8 cellular contexts compared by ENCODE assay signal in genomic region chr1:36369061-36369470, GRCh38. TPM values are rescaled to one million over a fixed set of nuclear protein-coding genes. Genes with fewer than 3 reads are reported as not detected.
DNase-seq lines count a peak whose midpoint lies in the region; ATAC-seq and TF ChIP-seq lines count a peak whose summit lies in the region.

No MANE protein-coding gene starts in this region.

- DNase-seq in BE2C (peak; percentile 73), HAP-1 (ENCODE audit: low spot score in 2 of 2) (peak; percentile 49 to 91), NCI-H460 (ENCODE audit: extremely low read depth, low read depth) (peak; percentile 52), cerebellum (ENCODE audit: low spot score) (peak; percentile 84), right lobe of liver (peak in 2 of 3 donors; percentile 65 to 76), mesenteric fat pad (ENCODE audit: low spot score) (no peak)
- peak; percentile 91 for DNase-seq in activated CD4-positive, alpha-beta T cell treated with anti-CD3 and anti-CD28 coated beads for 48 hours
- peak; percentile 58 for DNase-seq in stimulated activated CD8-positive, alpha-beta memory T cell treated with anti-CD3 and anti-CD28 coated beads, Interleukin-12 subunit alpha, Interleukin-12 subunit beta, amount 100 ng/mL, for 24 hours (ENCODE audit: extremely low read depth)

- no peak overlapping the region for H3K27ac ChIP-seq in right lobe of liver

- intact Hi-C loops in right lobe of liver (cut with DNase I), result no loop called here

- no CpG with 5 or more reads among the region's 2 CpGs for WGBS in right lobe of liver (ENCODE audit: insufficient coverage, low coverage, low lambda C conversion rate, missing lambda C conversion rate)

- H3K36me3 ChIP-seq in BE2C (no peaks in the 10 kb centered on the region; the same call in 1 of the 2 replicates), HAP-1 (replicated peaks) (no peaks in the 10 kb centered on the region), right lobe of liver (peaks cover 0 to 11% (median 0%) of the 10 kb centered on the region in 4 donors)

- H3K27me3 ChIP-seq in BE2C (no peaks in the 10 kb centered on the region), HAP-1 (ENCODE audit: low read depth) (no peaks in the 10 kb centered on the region), right lobe of liver (no peaks in the 10 kb centered on the region)

- TF ChIP-seq CTCF in BE2C (IDR thresholded peaks at IDR 0.05; ENCODE audit: low read depth, low read length), result peak; percentile 68
- TF ChIP-seq CTCF in right lobe of liver (IDR thresholded peaks at IDR 0.05), result peak; percentile 89 to 95 (median 94)

- TF ChIP-seq POLR2A in right lobe of liver (IDR thresholded peaks at IDR 0.05), result no peak

- in situ Hi-C loops in HAP-1 (cut with MboI; ENCODE audit: low sequenced_read_pairs), result no loop called here

- peak; percentile 60 to 77 (median 74) for ATAC-seq in right lobe of liver

- H3K4me3 ChIP-seq in BE2C (ENCODE audit: low read depth, low read length) (no peak overlapping the region), HAP-1 (no peak overlapping the region), right lobe of liver (no peak overlapping the region)

- H3K4me1 ChIP-seq in BE2C (peaks cover 21% of the 10 kb centered on the region), HAP-1 (peaks cover 5% of the 10 kb centered on the region; the same call in 1 of the 2 replicates), right lobe of liver (peaks cover 0 to 32% (median 13%) of the 10 kb centered on the region in 4 donors)

- no peaks in the 10 kb centered on the region for H3K9me3 ChIP-seq in BE2C
- H3K9me3 ChIP-seq in HAP-1, result no peaks in the 10 kb centered on the region
- no peaks in the 10 kb centered on the region for H3K9me3 ChIP-seq in right lobe of liver

RNA-seq across cellular contexts. Expression of gene STK40, which starts 16.7 kb away (rescaled TPM):
- 49.4 TPM for polyA plus RNA-seq in BE2C (2012; ENCODE audit: insufficient read depth, insufficient read length, low read depth)
- 12.2 and 12.5 TPM in 2 replicates for total RNA-seq in NCI-H460 (2014; rRNA removed; shearing (Covaris generic))
- polyA plus RNA-seq in NCI-H460 (2014; cell fraction: nucleus; rRNA removed), result 18.1 and 19.0 TPM in 2 replicates
- total RNA-seq in cerebellum (12.2 TPM), right lobe of liver (10 to 100 TPM; 22.7 to 45.5 (median 29.0) TPM), mesenteric fat pad (84.0 TPM)

RNA-seq across cellular contexts. Expression of gene LSM10, which starts 28.6 kb away (rescaled TPM):
- 119 TPM for polyA plus RNA-seq in BE2C (2012; ENCODE audit: insufficient read depth, insufficient read length, low read depth)
- 10.8 and 12.8 TPM in 2 replicates for total RNA-seq in NCI-H460 (2014; rRNA removed; shearing (Covaris generic))
- polyA plus RNA-seq in NCI-H460 (2014; cell fraction: nucleus; rRNA removed), result 9.3 and 13.8 TPM in 2 replicates
- total RNA-seq in cerebellum (3.5 TPM), right lobe of liver (10 to 100 TPM; 15.2 to 42.0 (median 22.3) TPM), mesenteric fat pad (50.1 TPM)

RNA-seq across cellular contexts. Expression of gene EVA1B, which starts 45.6 kb away (rescaled TPM):
- 6.5 TPM for polyA plus RNA-seq in BE2C (2012; ENCODE audit: insufficient read depth, insufficient read length, low read depth)
- total RNA-seq in NCI-H460 (2014; rRNA removed; shearing (Covaris generic)), result 1.6 and 2.9 TPM in 2 replicates
- polyA plus RNA-seq in NCI-H460 (2014; cell fraction: nucleus; rRNA removed), result 0.95 and 5.5 TPM in 2 replicates
- 5.1 TPM for total RNA-seq in cerebellum
- total RNA-seq in right lobe of liver, result 10 to 100 TPM in 2 of 6 experiments, 1 to 10 TPM in 4; 3.2 to 20.6 (median 5.1) TPM
- total RNA-seq in mesenteric fat pad, result 34.5 TPM
